ENCODE assay signal across 11 cellular contexts in genomic region chr3:30475038-30475808, GRCh38.
A peak's percentile ranks its signal among the peaks of the same experiment; 100 is the strongest.
DNase-seq lines count a peak whose midpoint lies in the region; ATAC-seq, FAIRE-seq and TF ChIP-seq lines count a peak whose summit lies in the region.
"Had no signal": no experiment of that assay in that cellular context is flagged by ENCODE, and none has a peak within 500 bp of the region (broad histone marks: within the 10 kb centered on the region; RNA-seq: fewer than 3 reads in every experiment).

No MANE protein-coding gene starts in this region.

- H3K27ac ChIP-seq in substantia nigra (ENCODE audit: low read depth, low read length, poor library complexity, severe bottlenecking) (no peak overlapping the region), kidney (ENCODE audit: low read depth in 2 of 2, low read length in 2 of 2) (no peak overlapping the region)
- H3K27ac ChIP-seq: testis had no signal

- FAIRE-seq in HTR-8/SVneo (lab: Jason Lieb, UNC) (no peak), kidney (lab: Jason Lieb, UNC) (no peak)
- FAIRE-seq: endothelial cell of umbilical vein had no signal

- H3K4me3 ChIP-seq in kidney (ENCODE audit: low read length in 2 of 2) = no peak overlapping the region
- H3K4me3 ChIP-seq: testis had no signal

- TF ChIP-seq CTCF in kidney (IDR thresholded peaks at IDR 0.05; ENCODE audit: borderline replicate concordance, extremely low read depth, insufficient read depth) = no peak

- no peak overlapping the region for H3K9ac ChIP-seq in kidney (ENCODE audit: low read length in 2 of 2)

- H3K4me3 Mint-ChIP-seq in memory B cell = peak overlapping the region; percentile 45

- DNase-seq in memory B cell (ENCODE audit: low spot score in 2 of 2) = peak in 1 of 2 donors; percentile 40
- no peak for DNase-seq in substantia nigra (lab: John Stamatoyannopoulos, UW)
- DNase-seq in HTR-8/SVneo (ENCODE audit: insufficient read length, low spot score) = no peak
- DNase-seq in DMS153 treated with DMSO at 0.1 percent for 48 hours (lab: John Stamatoyannopoulos, UW; ENCODE audit: unreplicated experiment) = no peak
- DNase-seq in kidney = no peak
- DNase-seq: NCI-H187, testis had no signal

- H3K9me3 ChIP-seq in kidney (ENCODE audit: control insufficient read depth in 1 of 2, low read length in 2 of 2) = no peaks in the 10 kb centered on the region
- H3K9me3 ChIP-seq: testis had no signal

- no peaks in the 10 kb centered on the region for H3K27me3 Mint-ChIP-seq in memory B cell

- no peaks in the 10 kb centered on the region for H3K36me3 Mint-ChIP-seq in memory B cell

- intact Hi-C loops in kidney (cut with DNase I) = no loop called here

- peaks cover 41% of the 10 kb centered on the region for H3K4me1 Mint-ChIP-seq in memory B cell

- H3K36me3 ChIP-seq in kidney (ENCODE audit: control insufficient read depth in 1 of 2, insufficient read depth in 2 of 2, low read length in 2 of 2) = no peaks in the 10 kb centered on the region

- peak; percentile 91 for ATAC-seq in GM18511 (IDR thresholded peaks at IDR 0.05; ENCODE audit: unreplicated experiment)
- peak; percentile 84 for ATAC-seq in GM21381 (IDR thresholded peaks at IDR 0.05; ENCODE audit: unreplicated experiment)
- peak; percentile 83 for ATAC-seq in HG03354 (IDR thresholded peaks at IDR 0.05; ENCODE audit: poor library complexity, severe bottlenecking, unreplicated experiment)
- ATAC-seq in memory B cell (ENCODE audit: low read depth) = peak; percentile 98

- no peaks in the 10 kb centered on the region for H3K9me3 Mint-ChIP-seq in memory B cell

- H3K4me1 ChIP-seq in kidney (ENCODE audit: control insufficient read depth in 1 of 2, insufficient read depth in 1 of 2, low read depth in 1 of 2, low read length in 2 of 2) = peaks cover under 1 to 2% of the 10 kb centered on the region in 2 donors
- H3K4me1 ChIP-seq: testis had no signal

- H3K27ac Mint-ChIP-seq in memory B cell = peak overlapping the region; percentile 79
